1 cellular context compared by ENCODE assay signal in genomic region chr13:24161010-24161775, GRCh38.
TF ChIP-seq lines count a peak whose summit lies in the region.

No MANE protein-coding gene starts in this region.

TF ChIP-seq in HepG2, 621 proteins besides CTCF, POLR2A, EP300 and RAD21 (continued from another document and continues in another):
- TF ChIP-seq MZF1 (CRISPR knock-in tag; IDR thresholded peaks at IDR 0.05; ENCODE audit: borderline replicate concordance) (no peak), SP5 (CRISPR knock-in tag; IDR thresholded peaks at IDR 0.05; ENCODE audit: borderline replicate concordance, low read depth) (no peak), HIC2 (CRISPR knock-in tag; IDR thresholded peaks at IDR 0.05; ENCODE audit: low read depth) (no peak), EHMT2 (IDR thresholded peaks at IDR 0.05; ENCODE audit: borderline replicate concordance, low read depth, low read length) (no peak), CBX5 (CRISPR knock-in tag; IDR thresholded peaks at IDR 0.05; ENCODE audit: borderline replicate concordance) (peak; percentile 4; the same call in 1 of the 2 replicates), ZC3H4 (CRISPR knock-in tag; IDR thresholded peaks at IDR 0.05; ENCODE audit: borderline replicate concordance) (no peak), ZMYM4 (CRISPR knock-in tag; IDR thresholded peaks at IDR 0.05) (no peak), ZNF235 (CRISPR knock-in tag; IDR thresholded peaks at IDR 0.05; ENCODE audit: borderline replicate concordance) (no peak; the same call in 1 of the 2 replicates), ZNF670 (CRISPR knock-in tag; IDR thresholded peaks at IDR 0.05; ENCODE audit: borderline replicate concordance) (no peak), LCORL (IDR thresholded peaks at IDR 0.05) (no peak), LCORL (CRISPR knock-in tag; IDR thresholded peaks at IDR 0.05) (no peak), RFX1 (IDR thresholded peaks at IDR 0.05) (no peak), ZNF556 (CRISPR knock-in tag; IDR thresholded peaks at IDR 0.05; ENCODE audit: borderline replicate concordance) (no peak), ZNF234 (CRISPR knock-in tag; conservative IDR thresholded peaks at IDR 0.05) (no peak), ZNF34 (CRISPR knock-in tag; IDR thresholded peaks at IDR 0.05; ENCODE audit: borderline replicate concordance) (no peak), RNF2 (conservative IDR thresholded peaks at IDR 0.05; ENCODE audit: low read depth) (no peak), ZBTB7A (CRISPR knock-in tag; IDR thresholded peaks at IDR 0.05) (no peak), IKZF4 (CRISPR knock-in tag; IDR thresholded peaks at IDR 0.05; ENCODE audit: borderline replicate concordance, low read depth, not compliant biosample characterization) (no peak), DBP (CRISPR knock-in tag; IDR thresholded peaks at IDR 0.05; ENCODE audit: not compliant biosample characterization) (no peak), ZNF33A (CRISPR knock-in tag; IDR thresholded peaks at IDR 0.05; ENCODE audit: borderline replicate concordance) (no peak), ZNF691 (CRISPR knock-in tag; IDR thresholded peaks at IDR 0.05; ENCODE audit: borderline replicate concordance, low read depth) (no peak), ZSCAN12 (CRISPR knock-in tag; IDR thresholded peaks at IDR 0.05) (no peak), JARID2 (CRISPR knock-in tag; IDR thresholded peaks at IDR 0.05; ENCODE audit: insufficient replicate concordance) (no peak), NFIB (CRISPR knock-in tag; IDR thresholded peaks at IDR 0.05; ENCODE audit: borderline replicate concordance) (peak; percentile 48; the same call in 1 of the 2 replicates), ZNF180 (CRISPR knock-in tag; IDR thresholded peaks at IDR 0.05; ENCODE audit: borderline replicate concordance, low read depth) (no peak), ZC3H13 (CRISPR knock-in tag; IDR thresholded peaks at IDR 0.05) (no peak; the same call in 1 of the 2 replicates), KLF12 (CRISPR knock-in tag; IDR thresholded peaks at IDR 0.05; ENCODE audit: borderline replicate concordance) (no peak), SP140L (CRISPR knock-in tag; IDR thresholded peaks at IDR 0.05; ENCODE audit: borderline replicate concordance) (no peak), PAX8 (CRISPR knock-in tag; IDR thresholded peaks at IDR 0.05; ENCODE audit: borderline replicate concordance) (peak; percentile 68; the same call in 1 of the 2 replicates), ZNF768 (CRISPR knock-in tag; IDR thresholded peaks at IDR 0.05) (no peak), ZNF530 (CRISPR knock-in tag; IDR thresholded peaks at IDR 0.05; ENCODE audit: low read depth) (no peak), HIVEP1 (CRISPR knock-in tag; IDR thresholded peaks at IDR 0.05) (peak; percentile 65; the same call in 1 of the 2 replicates), SRSF9 (IDR thresholded peaks at IDR 0.05; ENCODE audit: borderline replicate concordance, insufficient read depth, low read depth, low read length, poor library complexity, severe bottlenecking) (no peak), SMAD9 (CRISPR knock-in tag; IDR thresholded peaks at IDR 0.05) (no peak), MXI1 (IDR thresholded peaks at IDR 0.05; ENCODE audit: borderline replicate concordance, low read depth, low read length) (no peak), CERS6 (CRISPR knock-in tag; IDR thresholded peaks at IDR 0.05) (no peak), BCL6 (CRISPR knock-in tag; IDR thresholded peaks at IDR 0.05) (no peak), THYN1 (CRISPR knock-in tag; IDR thresholded peaks at IDR 0.05; ENCODE audit: borderline replicate concordance, low read depth) (no peak), SIN3A (IDR thresholded peaks at IDR 0.05; ENCODE audit: borderline replicate concordance, low read depth, low read length) (no peak), CBFB (CRISPR knock-in tag; IDR thresholded peaks at IDR 0.05) (peak; percentile 43; the same call in 1 of the 2 replicates), YEATS2 (CRISPR knock-in tag; IDR thresholded peaks at IDR 0.05; ENCODE audit: borderline replicate concordance) (no peak), ISL2 (CRISPR knock-in tag; IDR thresholded peaks at IDR 0.05) (no peak), SRSF1 (optimal IDR thresholded peaks at IDR 0.05; ENCODE audit: low read depth, low read length) (no peak), CCDC6 (CRISPR knock-in tag; IDR thresholded peaks at IDR 0.05) (no peak), ZBTB38 (CRISPR knock-in tag; IDR thresholded peaks at IDR 0.05) (no peak), SNRNP70 (IDR thresholded peaks at IDR 0.05; ENCODE audit: low read depth, low read length) (no peak)
- TF ChIP-seq, protein P1, sequence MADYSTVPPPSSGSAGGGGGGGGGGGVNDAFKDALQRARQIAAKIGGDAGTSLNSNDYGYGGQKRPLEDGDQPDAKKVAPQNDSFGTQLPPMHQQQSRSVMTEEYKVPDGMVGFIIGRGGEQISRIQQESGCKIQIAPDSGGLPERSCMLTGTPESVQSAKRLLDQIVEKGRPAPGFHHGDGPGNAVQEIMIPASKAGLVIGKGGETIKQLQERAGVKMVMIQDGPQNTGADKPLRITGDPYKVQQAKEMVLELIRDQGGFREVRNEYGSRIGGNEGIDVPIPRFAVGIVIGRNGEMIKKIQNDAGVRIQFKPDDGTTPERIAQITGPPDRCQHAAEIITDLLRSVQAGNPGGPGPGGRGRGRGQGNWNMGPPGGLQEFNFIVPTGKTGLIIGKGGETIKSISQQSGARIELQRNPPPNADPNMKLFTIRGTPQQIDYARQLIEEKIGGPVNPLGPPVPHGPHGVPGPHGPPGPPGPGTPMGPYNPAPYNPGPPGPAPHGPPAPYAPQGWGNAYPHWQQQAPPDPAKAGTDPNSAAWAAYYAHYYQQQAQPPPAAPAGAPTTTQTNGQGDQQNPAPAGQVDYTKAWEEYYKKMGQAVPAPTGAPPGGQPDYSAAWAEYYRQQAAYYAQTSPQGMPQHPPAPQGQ (CRISPR knock-in tag; IDR thresholded peaks at IDR 0.05; ENCODE audit: borderline replicate concordance): no peak
- TF ChIP-seq, protein P2, sequence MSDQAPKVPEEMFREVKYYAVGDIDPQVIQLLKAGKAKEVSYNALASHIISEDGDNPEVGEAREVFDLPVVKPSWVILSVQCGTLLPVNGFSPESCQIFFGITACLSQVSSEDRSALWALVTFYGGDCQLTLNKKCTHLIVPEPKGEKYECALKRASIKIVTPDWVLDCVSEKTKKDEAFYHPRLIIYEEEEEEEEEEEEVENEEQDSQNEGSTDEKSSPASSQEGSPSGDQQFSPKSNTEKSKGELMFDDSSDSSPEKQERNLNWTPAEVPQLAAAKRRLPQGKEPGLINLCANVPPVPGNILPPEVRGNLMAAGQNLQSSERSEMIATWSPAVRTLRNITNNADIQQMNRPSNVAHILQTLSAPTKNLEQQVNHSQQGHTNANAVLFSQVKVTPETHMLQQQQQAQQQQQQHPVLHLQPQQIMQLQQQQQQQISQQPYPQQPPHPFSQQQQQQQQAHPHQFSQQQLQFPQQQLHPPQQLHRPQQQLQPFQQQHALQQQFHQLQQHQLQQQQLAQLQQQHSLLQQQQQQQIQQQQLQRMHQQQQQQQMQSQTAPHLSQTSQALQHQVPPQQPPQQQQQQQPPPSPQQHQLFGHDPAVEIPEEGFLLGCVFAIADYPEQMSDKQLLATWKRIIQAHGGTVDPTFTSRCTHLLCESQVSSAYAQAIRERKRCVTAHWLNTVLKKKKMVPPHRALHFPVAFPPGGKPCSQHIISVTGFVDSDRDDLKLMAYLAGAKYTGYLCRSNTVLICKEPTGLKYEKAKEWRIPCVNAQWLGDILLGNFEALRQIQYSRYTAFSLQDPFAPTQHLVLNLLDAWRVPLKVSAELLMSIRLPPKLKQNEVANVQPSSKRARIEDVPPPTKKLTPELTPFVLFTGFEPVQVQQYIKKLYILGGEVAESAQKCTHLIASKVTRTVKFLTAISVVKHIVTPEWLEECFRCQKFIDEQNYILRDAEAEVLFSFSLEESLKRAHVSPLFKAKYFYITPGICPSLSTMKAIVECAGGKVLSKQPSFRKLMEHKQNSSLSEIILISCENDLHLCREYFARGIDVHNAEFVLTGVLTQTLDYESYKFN (CRISPR knock-in tag; conservative IDR thresholded peaks at IDR 0.05): no peak; the same call in 1 of the 2 replicates
- TF ChIP-seq, protein P3, sequence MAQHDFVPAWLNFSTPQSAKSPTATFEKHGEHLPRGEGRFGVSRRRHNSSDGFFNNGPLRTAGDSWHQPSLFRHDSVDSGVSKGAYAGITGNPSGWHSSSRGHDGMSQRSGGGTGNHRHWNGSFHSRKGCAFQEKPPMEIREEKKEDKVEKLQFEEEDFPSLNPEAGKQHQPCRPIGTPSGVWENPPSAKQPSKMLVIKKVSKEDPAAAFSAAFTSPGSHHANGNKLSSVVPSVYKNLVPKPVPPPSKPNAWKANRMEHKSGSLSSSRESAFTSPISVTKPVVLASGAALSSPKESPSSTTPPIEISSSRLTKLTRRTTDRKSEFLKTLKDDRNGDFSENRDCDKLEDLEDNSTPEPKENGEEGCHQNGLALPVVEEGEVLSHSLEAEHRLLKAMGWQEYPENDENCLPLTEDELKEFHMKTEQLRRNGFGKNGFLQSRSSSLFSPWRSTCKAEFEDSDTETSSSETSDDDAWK (CRISPR knock-in tag; IDR thresholded peaks at IDR 0.05): no peak
- TF ChIP-seq, protein P4, sequence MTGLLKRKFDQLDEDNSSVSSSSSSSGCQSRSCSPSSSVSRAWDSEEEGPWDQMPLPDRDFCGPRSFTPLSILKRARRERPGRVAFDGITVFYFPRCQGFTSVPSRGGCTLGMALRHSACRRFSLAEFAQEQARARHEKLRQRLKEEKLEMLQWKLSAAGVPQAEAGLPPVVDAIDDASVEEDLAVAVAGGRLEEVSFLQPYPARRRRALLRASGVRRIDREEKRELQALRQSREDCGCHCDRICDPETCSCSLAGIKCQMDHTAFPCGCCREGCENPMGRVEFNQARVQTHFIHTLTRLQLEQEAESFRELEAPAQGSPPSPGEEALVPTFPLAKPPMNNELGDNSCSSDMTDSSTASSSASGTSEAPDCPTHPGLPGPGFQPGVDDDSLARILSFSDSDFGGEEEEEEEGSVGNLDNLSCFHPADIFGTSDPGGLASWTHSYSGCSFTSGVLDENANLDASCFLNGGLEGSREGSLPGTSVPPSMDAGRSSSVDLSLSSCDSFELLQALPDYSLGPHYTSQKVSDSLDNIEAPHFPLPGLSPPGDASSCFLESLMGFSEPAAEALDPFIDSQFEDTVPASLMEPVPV (CRISPR knock-in tag; IDR thresholded peaks at IDR 0.05): 0 out of 2 replicates have a peak, but pooled peaks have one; percentile 42
- TF ChIP-seq, protein P5, sequence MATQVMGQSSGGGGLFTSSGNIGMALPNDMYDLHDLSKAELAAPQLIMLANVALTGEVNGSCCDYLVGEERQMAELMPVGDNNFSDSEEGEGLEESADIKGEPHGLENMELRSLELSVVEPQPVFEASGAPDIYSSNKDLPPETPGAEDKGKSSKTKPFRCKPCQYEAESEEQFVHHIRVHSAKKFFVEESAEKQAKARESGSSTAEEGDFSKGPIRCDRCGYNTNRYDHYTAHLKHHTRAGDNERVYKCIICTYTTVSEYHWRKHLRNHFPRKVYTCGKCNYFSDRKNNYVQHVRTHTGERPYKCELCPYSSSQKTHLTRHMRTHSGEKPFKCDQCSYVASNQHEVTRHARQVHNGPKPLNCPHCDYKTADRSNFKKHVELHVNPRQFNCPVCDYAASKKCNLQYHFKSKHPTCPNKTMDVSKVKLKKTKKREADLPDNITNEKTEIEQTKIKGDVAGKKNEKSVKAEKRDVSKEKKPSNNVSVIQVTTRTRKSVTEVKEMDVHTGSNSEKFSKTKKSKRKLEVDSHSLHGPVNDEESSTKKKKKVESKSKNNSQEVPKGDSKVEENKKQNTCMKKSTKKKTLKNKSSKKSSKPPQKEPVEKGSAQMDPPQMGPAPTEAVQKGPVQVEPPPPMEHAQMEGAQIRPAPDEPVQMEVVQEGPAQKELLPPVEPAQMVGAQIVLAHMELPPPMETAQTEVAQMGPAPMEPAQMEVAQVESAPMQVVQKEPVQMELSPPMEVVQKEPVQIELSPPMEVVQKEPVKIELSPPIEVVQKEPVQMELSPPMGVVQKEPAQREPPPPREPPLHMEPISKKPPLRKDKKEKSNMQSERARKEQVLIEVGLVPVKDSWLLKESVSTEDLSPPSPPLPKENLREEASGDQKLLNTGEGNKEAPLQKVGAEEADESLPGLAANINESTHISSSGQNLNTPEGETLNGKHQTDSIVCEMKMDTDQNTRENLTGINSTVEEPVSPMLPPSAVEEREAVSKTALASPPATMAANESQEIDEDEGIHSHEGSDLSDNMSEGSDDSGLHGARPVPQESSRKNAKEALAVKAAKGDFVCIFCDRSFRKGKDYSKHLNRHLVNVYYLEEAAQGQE (IDR thresholded peaks at IDR 0.05; ENCODE audit: borderline replicate concordance in 1 of 2, low read depth in 1 of 2, low read length in 2 of 2): no peak
- TF ChIP-seq, protein P6, sequence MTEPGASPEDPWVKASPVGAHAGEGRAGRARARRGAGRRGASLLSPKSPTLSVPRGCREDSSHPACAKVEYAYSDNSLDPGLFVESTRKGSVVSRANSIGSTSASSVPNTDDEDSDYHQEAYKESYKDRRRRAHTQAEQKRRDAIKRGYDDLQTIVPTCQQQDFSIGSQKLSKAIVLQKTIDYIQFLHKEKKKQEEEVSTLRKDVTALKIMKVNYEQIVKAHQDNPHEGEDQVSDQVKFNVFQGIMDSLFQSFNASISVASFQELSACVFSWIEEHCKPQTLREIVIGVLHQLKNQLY (CRISPR knock-in tag; IDR thresholded peaks at IDR 0.05): no peak
